Comparison of ENCODE assay signal across 19 cellular contexts in genomic region chr3:45417949-45418847, GRCh38. TPM values are rescaled to one million over a fixed set of nuclear protein-coding genes. Genes with fewer than 3 reads are reported as not detected.
A peak's percentile ranks its signal among the peaks of the same experiment; 100 is the strongest.
DNase-seq lines count a peak whose midpoint lies in the region; FAIRE-seq and TF ChIP-seq lines count a peak whose summit lies in the region.
"Had no signal": no experiment of that assay in that cellular context is flagged by ENCODE, and none has a peak within 500 bp of the region (broad histone marks: within the 10 kb centered on the region; RNA-seq: fewer than 3 reads in every experiment).

No MANE protein-coding gene starts in this region.

- H3K4me1 ChIP-seq in transverse colon: peaks cover 0 to 28% (median 17%) of the 10 kb centered on the region in 4 donors
- H3K4me1 ChIP-seq: A549, neural progenitor cell, right lobe of liver had no signal

- H3K9me3 ChIP-seq in transverse colon: no peaks in the 10 kb centered on the region
- H3K9me3 ChIP-seq: A549, right lobe of liver had no signal

- 38 to 48% methylated on average over 4 to 8 of the region's 8 CpGs for WGBS in transverse colon (ENCODE audit: low coverage in 1 of 2), 2 donors

- no peaks in the 10 kb centered on the region for H3K27me3 ChIP-seq in transverse colon
- H3K27me3 ChIP-seq: dorsolateral prefrontal cortex, neural progenitor cell, right lobe of liver had no signal

- no peak overlapping the region for H3K4me3 ChIP-seq in transverse colon
- H3K4me3 ChIP-seq: A549, dorsolateral prefrontal cortex, neural progenitor cell, right lobe of liver, SK-N-MC had no signal

- no peak for TF ChIP-seq CTCF in transverse colon (IDR thresholded peaks at IDR 0.05)

- TF ChIP-seq EP300 in transverse colon (IDR thresholded peaks at IDR 0.05; ENCODE audit: low read depth): no peak

- H3K36me3 ChIP-seq in transverse colon: no peaks in the 10 kb centered on the region
- H3K36me3 ChIP-seq: neural progenitor cell had no signal

- intact Hi-C loops in transverse colon (cut with DNase I; ENCODE audit: low total_unique reads): no loop called here
- intact Hi-C loops in posterior cingulate gyrus (cut with DNase I): no loop called here

- FAIRE-seq in urothelium cell line (lab: Jason Lieb, UNC): no peak
- FAIRE-seq: A549, GM18507 had no signal

- TF ChIP-seq POLR2A in transverse colon (IDR thresholded peaks at IDR 0.05): no peak

- in situ Hi-C loops in transverse colon (cut with MboI; ENCODE audit: low pct_ligation_motif_present in 1 of 4, low pct_unique_long_range_greater_than_20kb in 1 of 4, low sequenced_read_pairs in 3 of 4): no loop called here

- DNase-seq in NCI-H2227 (lab: John Stamatoyannopoulos, UW; ENCODE audit: unreplicated experiment) (peak; percentile 5), NCI-H2227 treated with DMSO at 0.1 percent for 48 hours (lab: John Stamatoyannopoulos, UW) (no peak), NCI-H2196 (lab: John Stamatoyannopoulos, UW; ENCODE audit: unreplicated experiment) (peak; percentile 67), dermis blood vessel endothelial cell (peak; percentile 9), transverse colon (peak; percentile 34), medulla oblongata (ENCODE audit: extremely low spot score) (no peak), posterior cingulate gyrus (no peak), urothelium cell line (ENCODE audit: low spot score) (no peak)
- DNase-seq: activated CD8-positive, alpha-beta memory T cell treated with anti-CD3 and anti-CD28 coated beads for 24 hours; aorta; dorsolateral prefrontal cortex; mesenchymal stem cell; right lobe of liver; stimulated activated CD4-positive, alpha-beta T cell treated with anti-CD3 and anti-CD28 coated beads, Interleukin-2, amount 100 ng/mL, for 24 hours; trophoblast cell had no signal

- H3K27ac ChIP-seq in transverse colon: peak overlapping the region; percentile 61 to 77 (median 72)
- H3K27ac ChIP-seq: A549, dorsolateral prefrontal cortex, neural progenitor cell, right lobe of liver, SK-N-MC had no signal

RNA-seq across cellular contexts. Expression of gene LARS2, which starts 29.8 kb away (rescaled TPM):
- total RNA-seq in dermis blood vessel endothelial cell (28.2 and 30.9 TPM in 2 replicates), transverse colon (10 to 100 TPM; 19.5 to 44.2 (median 30.6) TPM)

Comparison
In these comparisons a context has a peak if more than half of its experiments do, and no peak if none do; other contexts are left out.
1. DNase-seq: peak in NCI-H2227 (single experiment), NCI-H2196 (single experiment), dermis blood vessel endothelial cell (single experiment) and transverse colon (single experiment); none in NCI-H2227 treated with DMSO at 0.1 percent for 48 hours (single experiment), medulla oblongata (single experiment), posterior cingulate gyrus (0 of 10) and urothelium cell line (single experiment).